9 cellular contexts compared by ENCODE assay signal in the genomic region with DNA sequence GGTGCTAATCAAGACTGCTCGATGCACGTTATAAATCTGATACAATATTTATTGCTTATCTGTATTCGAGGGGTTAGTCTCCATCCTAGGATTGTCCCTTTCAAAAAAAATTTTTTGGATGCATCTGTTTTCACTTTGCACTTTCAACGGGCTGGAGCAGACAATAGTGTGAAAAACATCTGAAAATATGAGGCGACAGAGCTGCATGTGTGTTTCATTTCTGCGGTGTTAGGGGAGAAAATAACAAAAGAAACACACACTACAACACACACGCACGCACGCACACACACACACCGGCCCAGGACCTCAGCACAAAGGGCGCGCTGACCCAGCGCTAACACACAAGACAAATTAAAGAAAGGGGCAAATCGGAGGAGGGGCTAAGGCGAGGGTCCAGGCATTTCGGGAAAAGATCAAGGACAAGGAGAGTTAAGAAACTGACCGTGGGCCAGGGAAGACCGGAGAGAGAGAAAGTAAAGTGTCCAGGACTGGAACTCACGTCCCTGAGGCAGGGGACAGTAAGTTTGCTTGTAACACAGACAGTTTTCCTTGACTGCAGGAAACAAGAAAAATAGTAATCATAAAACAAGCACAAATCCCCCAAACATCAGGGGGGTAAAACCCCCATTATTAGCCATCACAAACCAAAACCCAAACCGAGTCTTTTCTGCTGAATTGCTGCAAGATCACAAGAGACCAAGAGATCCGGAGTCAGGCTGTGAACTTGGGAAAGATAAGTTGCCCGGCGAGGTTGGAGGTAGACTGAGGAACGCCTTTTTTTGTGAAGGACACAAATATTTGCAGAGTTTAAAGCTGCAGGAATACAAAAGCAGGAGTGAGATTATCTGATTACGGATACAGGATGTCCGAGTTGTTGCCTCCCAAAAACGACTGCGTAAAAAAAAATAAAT.
DNase-seq lines count a peak whose midpoint lies in the region; ATAC-seq and TF ChIP-seq lines count a peak whose summit lies in the region.
"Had no signal": no experiment of that assay in that cellular context is flagged by ENCODE, and none has a peak within 500 bp of the region (broad histone marks: within the 10 kb centered on the region; RNA-seq: fewer than 3 reads in every experiment).

No MANE protein-coding gene starts in this region.

- H3K27me3 Mint-ChIP-seq in MCF 10A (ENCODE audit: insufficient read depth, unreplicated experiment) (peaks cover 72% of the 10 kb centered on the region), mesothelial cell of epicardium (ENCODE audit: low read depth) (peaks cover 83% of the 10 kb centered on the region), type B pancreatic cell (peaks cover 92% of the 10 kb centered on the region)
- H3K27me3 Mint-ChIP-seq in activated naive CD8-positive, alpha-beta T cell treated with anti-CD3 and anti-CD28 coated beads, Interleukin-2, amount 50 U/mL, for 24 hours: peaks cover 76% of the 10 kb centered on the region

- POLR2A ChIA-PET in MCF 10A (lab: Yijun Ruan, JAX): interaction anchor here (0.7 kb wide), 1 partner anchor 1038 kb away, joined by 3 read pairs; no protein-coding TSS in a partner anchor

- intact Hi-C loops in breast epithelium (cut with DNase I; ENCODE audit: low total_unique reads) (loop anchor here (10.0 kb wide), 1 partner anchor 1686 kb away; no protein-coding TSS in a partner anchor), MCF 10A (cut with micrococcal nuclease) (no loop called here)

- H3K27ac ChIP-seq in breast epithelium: no peak overlapping the region

- H3K27me3 ChIP-seq in breast epithelium: peaks cover 5 to 74% of the 10 kb centered on the region in 2 donors

- H3K9me3 ChIP-seq in breast epithelium: no peaks in the 10 kb centered on the region

- H3K9me3 Mint-ChIP-seq in MCF 10A (ENCODE audit: unreplicated experiment) (no peaks in the 10 kb centered on the region), mesothelial cell of epicardium (no peaks in the 10 kb centered on the region), type B pancreatic cell (no peaks in the 10 kb centered on the region)
- no peaks in the 10 kb centered on the region for H3K9me3 Mint-ChIP-seq in activated naive CD8-positive, alpha-beta T cell treated with anti-CD3 and anti-CD28 coated beads, Interleukin-2, amount 50 U/mL, for 24 hours

- DNase-seq in breast epithelium (ENCODE audit: low spot score in 2 of 2): no peak
- no peak for DNase-seq in MCF 10A (ENCODE audit: unreplicated experiment)
- no peak for DNase-seq in activated naive CD8-positive, alpha-beta T cell treated with anti-CD3 and anti-CD28 coated beads, Interleukin-2, amount 50 U/mL, for 24 hours
- no peak for DNase-seq in mesothelial cell of epicardium (ENCODE audit: low spot score in 2 of 2, unreplicated experiment in 2 of 2)
- no peak for DNase-seq in type B pancreatic cell (ENCODE audit: extremely low spot score, unreplicated experiment)
- DNase-seq in NOMO-1 (lab: John Stamatoyannopoulos, UW; ENCODE audit: unreplicated experiment in 2 of 2): no peak
- DNase-seq in GF-D8 (lab: John Stamatoyannopoulos, UW): no peak
- DNase-seq: NCI-H1048 had no signal

- no peak for TF ChIP-seq POLR2A in breast epithelium (IDR thresholded peaks at IDR 0.05)

- H3K4me1 ChIP-seq in breast epithelium: peaks cover 0 to 6% of the 10 kb centered on the region in 2 donors

- H3K27ac Mint-ChIP-seq in MCF 10A (ENCODE audit: low read depth, unreplicated experiment) (no peak overlapping the region), mesothelial cell of epicardium (no peak overlapping the region), type B pancreatic cell (no peak overlapping the region)
- no peak overlapping the region for H3K27ac Mint-ChIP-seq in activated naive CD8-positive, alpha-beta T cell treated with anti-CD3 and anti-CD28 coated beads, Interleukin-2, amount 50 U/mL, for 24 hours

- no peaks in the 10 kb centered on the region for H3K36me3 ChIP-seq in breast epithelium

- CTCF ChIA-PET in MCF 10A (lab: Yijun Ruan, JAX): interaction anchor here (0.7 to 1.3 kb wide), 2 partner anchors 9 to 22 kb away, joined by 3 to 4 read pairs; no protein-coding TSS in a partner anchor

- ATAC-seq in activated naive CD8-positive, alpha-beta T cell treated with anti-CD3 and anti-CD28 coated beads, Interleukin-2, amount 50 U/mL, for 24 hours: no peak
- ATAC-seq in HG03342 (IDR thresholded peaks at IDR 0.05; ENCODE audit: unreplicated experiment): no peak

- H3K4me3 Mint-ChIP-seq in MCF 10A (ENCODE audit: unreplicated experiment): no peak overlapping the region
- H3K4me3 Mint-ChIP-seq in activated naive CD8-positive, alpha-beta T cell treated with anti-CD3 and anti-CD28 coated beads, Interleukin-2, amount 50 U/mL, for 24 hours: peak overlapping the region; percentile 70
- peak overlapping the region; percentile 73 for H3K4me3 Mint-ChIP-seq in mesothelial cell of epicardium
- peak overlapping the region; percentile 81 for H3K4me3 Mint-ChIP-seq in type B pancreatic cell

- H3K4me1 Mint-ChIP-seq in MCF 10A (ENCODE audit: insufficient read depth, unreplicated experiment): peaks cover 6% of the 10 kb centered on the region
- H3K4me1 Mint-ChIP-seq in activated naive CD8-positive, alpha-beta T cell treated with anti-CD3 and anti-CD28 coated beads, Interleukin-2, amount 50 U/mL, for 24 hours: peaks cover 48% of the 10 kb centered on the region
- H3K4me1 Mint-ChIP-seq in mesothelial cell of epicardium: peaks cover 48% of the 10 kb centered on the region
- peaks cover 42% of the 10 kb centered on the region for H3K4me1 Mint-ChIP-seq in type B pancreatic cell (ENCODE audit: unreplicated experiment)

- H3K36me3 Mint-ChIP-seq in MCF 10A (ENCODE audit: insufficient read depth, unreplicated experiment) (no peaks in the 10 kb centered on the region), mesothelial cell of epicardium (no peaks in the 10 kb centered on the region), type B pancreatic cell (no peaks in the 10 kb centered on the region)
- no peaks in the 10 kb centered on the region for H3K36me3 Mint-ChIP-seq in activated naive CD8-positive, alpha-beta T cell treated with anti-CD3 and anti-CD28 coated beads, Interleukin-2, amount 50 U/mL, for 24 hours (ENCODE audit: low read depth)

- TF ChIP-seq CTCF in breast epithelium (IDR thresholded peaks at IDR 0.05) (no peak), MCF 10A (IDR thresholded peaks at IDR 0.05; ENCODE audit: unreplicated experiment) (no peak), mesothelial cell of epicardium (IDR thresholded peaks at IDR 0.05; ENCODE audit: unreplicated experiment) (no peak), type B pancreatic cell (conservative IDR thresholded peaks at IDR 0.05) (no peak)

- no TSS peak for BruUV-seq in MCF 10A (replicated peaks; lab: Mats Ljungman, UMichigan)

- peak overlapping the region; percentile 43 to 62 (median 48) for H3K4me3 ChIP-seq in breast epithelium
